ENCODE assay signal across 1 cellular context in genomic region chr10:92591550-92592140, GRCh38.
TF ChIP-seq lines count a peak whose summit lies in the region.

No MANE protein-coding gene starts in this region.

TF ChIP-seq in HepG2, 621 proteins besides CTCF, POLR2A, EP300 and RAD21 (continued from another document and continues in another):
- TF ChIP-seq ZNF770 (CRISPR knock-in tag; IDR thresholded peaks at IDR 0.05) (no peak), SMARCC2 (IDR thresholded peaks at IDR 0.05) (no peak), SMYD3 (CRISPR knock-in tag; IDR thresholded peaks at IDR 0.05) (no peak), ZNF501 (CRISPR knock-in tag; IDR thresholded peaks at IDR 0.05) (no peak), ZNF232 (CRISPR knock-in tag; IDR thresholded peaks at IDR 0.05; ENCODE audit: borderline replicate concordance) (peak; percentile 75; the same call in 1 of the 2 replicates), NFYB (CRISPR knock-in tag; IDR thresholded peaks at IDR 0.05) (peak; percentile 45; the same call in 1 of the 2 replicates), SMAD1 (CRISPR knock-in tag; IDR thresholded peaks at IDR 0.05; ENCODE audit: borderline replicate concordance, low read depth) (no peak), PRDM4 (CRISPR knock-in tag; IDR thresholded peaks at IDR 0.05; ENCODE audit: borderline replicate concordance) (no peak), ZNF7 (CRISPR knock-in tag; IDR thresholded peaks at IDR 0.05) (no peak), GATA4 (IDR thresholded peaks at IDR 0.05; ENCODE audit: borderline replicate concordance, low read depth) (no peak; the same call in 1 of the 2 replicates), ZBTB7A (CRISPR knock-in tag; IDR thresholded peaks at IDR 0.05) (no peak), KMT2A (CRISPR knock-in tag; IDR thresholded peaks at IDR 0.05) (peak; percentile 91), ZNF670 (CRISPR knock-in tag; IDR thresholded peaks at IDR 0.05; ENCODE audit: borderline replicate concordance) (peak; percentile 25; the same call in 1 of the 2 replicates), KDM5B (CRISPR knock-in tag; IDR thresholded peaks at IDR 0.05; ENCODE audit: borderline replicate concordance) (no peak; the same call in 1 of the 2 replicates), KLF11 (CRISPR knock-in tag; IDR thresholded peaks at IDR 0.05) (no peak), ZNF253 (CRISPR knock-in tag; IDR thresholded peaks at IDR 0.05; ENCODE audit: borderline replicate concordance) (no peak), ZNF609 (CRISPR knock-in tag; IDR thresholded peaks at IDR 0.05; ENCODE audit: borderline replicate concordance) (0 out of 2 replicates have a peak, but pooled peaks have one; percentile 17), ZNF678 (CRISPR knock-in tag; IDR thresholded peaks at IDR 0.05) (no peak), ZNF567 (CRISPR knock-in tag; IDR thresholded peaks at IDR 0.05; ENCODE audit: borderline replicate concordance) (no peak), HES4 (CRISPR knock-in tag; IDR thresholded peaks at IDR 0.05; ENCODE audit: borderline replicate concordance) (no peak), ZFY (CRISPR knock-in tag; IDR thresholded peaks at IDR 0.05) (peak; percentile 98), RXRB (CRISPR knock-in tag; IDR thresholded peaks at IDR 0.05; ENCODE audit: borderline replicate concordance) (peak; percentile 35; the same call in 1 of the 2 replicates), RNF219 (CRISPR knock-in tag; IDR thresholded peaks at IDR 0.05) (no peak), NCOA1 (CRISPR knock-in tag; IDR thresholded peaks at IDR 0.05) (no peak), CREB3 (CRISPR knock-in tag; IDR thresholded peaks at IDR 0.05) (no peak), ZBTB2 (CRISPR knock-in tag; IDR thresholded peaks at IDR 0.05; ENCODE audit: low read depth) (peak; percentile 94), AKNA (CRISPR knock-in tag; IDR thresholded peaks at IDR 0.05; ENCODE audit: borderline replicate concordance) (0 out of 2 replicates have a peak, but pooled peaks have one; percentile 27), SNAPC2 (CRISPR knock-in tag; IDR thresholded peaks at IDR 0.05) (no peak), ZFP37 (CRISPR knock-in tag; IDR thresholded peaks at IDR 0.05; ENCODE audit: borderline replicate concordance) (peak; percentile 65; the same call in 1 of the 2 replicates), RFX5 (IDR thresholded peaks at IDR 0.05; ENCODE audit: low read depth, low read length) (no peak), TP53 (CRISPR knock-in tag; conservative IDR thresholded peaks at IDR 0.05) (0 out of 2 replicates have a peak, but pooled peaks have one; percentile 36), YEATS4 (CRISPR knock-in tag; IDR thresholded peaks at IDR 0.05; ENCODE audit: borderline replicate concordance) (peak; percentile 96), ZSCAN31 (CRISPR knock-in tag; IDR thresholded peaks at IDR 0.05; ENCODE audit: low read depth) (0 out of 2 replicates have a peak, but pooled peaks have one; percentile 24), MIER3 (CRISPR knock-in tag; IDR thresholded peaks at IDR 0.05; ENCODE audit: borderline replicate concordance) (peak; percentile 62), TARDBP (CRISPR knock-in tag; IDR thresholded peaks at IDR 0.05) (peak; percentile 69; the same call in 1 of the 2 replicates), MAZ (IDR thresholded peaks at IDR 0.05; ENCODE audit: borderline replicate concordance, low read depth, low read length) (no peak), MAZ (CRISPR knock-in tag; IDR thresholded peaks at IDR 0.05; ENCODE audit: low read depth) (peak; percentile 52; the same call in 1 of the 2 replicates), ZBTB33 (CRISPR knock-in tag; IDR thresholded peaks at IDR 0.05) (0 out of 2 replicates have a peak, but pooled peaks have one; percentile 36), KDM2A (CRISPR knock-in tag; IDR thresholded peaks at IDR 0.05; ENCODE audit: borderline replicate concordance, low read depth) (peak; percentile 93; the same call in 1 of the 2 replicates)
